In the genomic region with DNA sequence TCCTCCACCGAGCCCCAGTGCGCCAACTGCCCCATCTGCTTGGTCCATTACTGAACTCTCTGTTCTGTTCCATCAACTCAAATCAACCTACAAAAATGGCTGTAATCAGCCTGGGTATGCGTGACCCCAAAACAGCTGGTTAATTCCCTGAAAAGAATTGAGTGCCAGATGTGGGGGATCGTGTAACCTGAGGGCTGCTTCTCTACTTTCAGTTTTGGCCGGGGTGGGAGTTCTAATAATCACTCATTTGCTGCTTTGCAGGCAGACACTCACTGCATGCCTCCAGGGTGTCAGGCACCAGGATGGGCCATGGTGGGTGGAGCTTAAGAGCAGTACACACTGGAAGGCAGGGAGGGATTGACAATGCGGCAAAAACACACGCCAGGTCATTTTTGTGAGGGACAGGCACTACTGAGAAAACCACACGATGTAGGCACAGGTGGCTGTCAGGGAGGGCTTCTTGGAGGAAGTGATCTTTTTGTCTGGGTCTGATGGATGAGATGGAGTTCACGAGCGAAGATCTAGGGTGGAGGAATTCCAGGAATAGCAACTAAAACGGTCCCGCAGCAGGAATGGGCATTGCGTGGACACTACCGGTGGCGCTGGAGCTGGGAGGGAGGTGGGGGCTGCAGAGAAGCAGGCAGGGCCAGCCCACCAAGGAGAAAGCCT, we compare ENCODE assay signal across 15 cellular contexts. TPM values are rescaled to one million over a fixed set of nuclear protein-coding genes. Genes with fewer than 3 reads are reported as not detected.
DNase-seq lines count a peak whose midpoint lies in the region; ATAC-seq, FAIRE-seq and TF ChIP-seq lines count a peak whose summit lies in the region.
"Had no signal": no experiment of that assay in that cellular context is flagged by ENCODE, and none has a peak within 500 bp of the region (broad histone marks: within the 10 kb centered on the region; RNA-seq: fewer than 3 reads in every experiment).

No MANE protein-coding gene starts in this region.

- WGBS in K562 (ENCODE audit: insufficient coverage, low coverage, missing lambda C conversion rate): 26% methylated on average over 15 of the region's 15 CpGs
- WGBS in esophagus muscularis mucosa: 84% methylated on average over 14 of the region's 15 CpGs
- 91 to 95% methylated on average over 14 to 15 of the region's 15 CpGs for WGBS in thyroid gland, 2 donors

- POLR2A ChIA-PET in HCT116 (lab: Charles Lee) (no interaction called here), K562 (lab: Yijun Ruan, JAX) (interaction anchor here (0.6 kb wide), 1 partner anchor 42 kb away, joined by 3 read pairs; no protein-coding TSS in a partner anchor)

- peak overlapping the region; percentile 51 for H3K27ac Mint-ChIP-seq in neural progenitor cell

- H2AFZ ChIP-seq in HCT116 (ENCODE audit: low read depth, low read length, poor library complexity, severe bottlenecking): no peak overlapping the region
- no peak overlapping the region for H2AFZ ChIP-seq in MM.1S (ENCODE audit: low read length)
- H2AFZ ChIP-seq in K562 (ENCODE audit: low read depth, low read length): no peak overlapping the region
- H2AFZ ChIP-seq in neural progenitor cell (replicated peaks): no peak overlapping the region
- H2AFZ ChIP-seq: GM23248 had no signal

- RAD21 ChIA-PET in HCT116 (lab: Charles Lee; ENCODE audit: low non-redundant PET in 1 of 2, low total read pairs in 2 of 2, uncharacterized antibody in 2 of 2, unreplicated experiment in 2 of 2): no interaction called here

- peaks cover 10% of the 10 kb centered on the region for H3K9me3 Mint-ChIP-seq in neural progenitor cell

- peaks cover 9 to 36% of the 10 kb centered on the region in 2 experiments; a peak in 3 of 4 replicates for H3K4me1 ChIP-seq in HCT116 (ENCODE audit: control insufficient read depth in 1 of 2, insufficient read depth in 2 of 2, low read length in 2 of 2)
- H3K4me1 ChIP-seq in MM.1S (ENCODE audit: low read length): 0 out of 2 replicates have a peak, but pooled peaks cover 7% of the 10 kb centered on the region
- peaks cover 0 to 46% of the 10 kb centered on the region in 2 experiments; a peak in 2 of 5 replicates for H3K4me1 ChIP-seq in K562 (replicated peaks in 1 of 2; ENCODE audit: control insufficient read depth in 2 of 2, insufficient read depth in 2 of 2, low read length in 2 of 2)
- peaks cover 3% of the 10 kb centered on the region for H3K4me1 ChIP-seq in neural progenitor cell
- H3K4me1 ChIP-seq in esophagus muscularis mucosa: peaks cover 0 to 30% (median 10%) of the 10 kb centered on the region in 4 donors
- H3K4me1 ChIP-seq in thyroid gland: no peaks in the 10 kb centered on the region

- H3K4me2 ChIP-seq in HCT116 (ENCODE audit: low read length): no peak overlapping the region
- H3K4me2 ChIP-seq in MM.1S (ENCODE audit: low read depth, low read length): peak overlapping the region; percentile 21; the same call in 1 of the 2 replicates
- no peak overlapping the region for H3K4me2 ChIP-seq in K562 (ENCODE audit: insufficient read depth, low read length)
- H3K4me2 ChIP-seq in neural progenitor cell: no peak overlapping the region
- H3K4me2 ChIP-seq: BLaER1 had no signal

- no peaks in the 10 kb centered on the region for H3K9me2 ChIP-seq in HCT116 (ENCODE audit: insufficient read depth)
- no peaks in the 10 kb centered on the region for H3K9me2 ChIP-seq in MM.1S (replicated peaks; ENCODE audit: insufficient read depth, low read length)

- peak overlapping the region; percentile 36 for H3K4me3 Mint-ChIP-seq in neural progenitor cell
- H3K4me3 Mint-ChIP-seq: CD4-positive, CD25-positive, alpha-beta regulatory T cell had no signal

- H3K27me3 ChIP-seq in HCT116 (ENCODE audit: insufficient read depth, low read length): no peaks in the 10 kb centered on the region
- H3K27me3 ChIP-seq in MM.1S (replicated peaks; ENCODE audit: insufficient read depth, low read length): peaks cover 76% of the 10 kb centered on the region
- peaks cover 6 to 35% of the 10 kb centered on the region in 2 experiments; a peak in 3 of 5 replicates for H3K27me3 ChIP-seq in K562 (ENCODE audit: control insufficient read depth in 2 of 2, insufficient read depth in 2 of 2, low read length in 2 of 2)
- no peaks in the 10 kb centered on the region for H3K27me3 ChIP-seq in neural progenitor cell
- peaks cover 0 to 96% (median 16%) of the 10 kb centered on the region in 4 donors for H3K27me3 ChIP-seq in esophagus muscularis mucosa
- no peaks in the 10 kb centered on the region for H3K27me3 ChIP-seq in thyroid gland

- BruUV-seq in HCT116 (replicated peaks; lab: Mats Ljungman, UMichigan) (no TSS peak), K562 (replicated peaks; lab: Mats Ljungman, UMichigan) (no TSS peak)

- FAIRE-seq in K562 (lab: Jason Lieb, UNC): no peak
- FAIRE-seq: GM18507, H54 had no signal

- H3K4me3 ChIP-seq in HCT116 (replicated peaks in 1 of 2; ENCODE audit: low read depth in 1 of 2, low read length in 2 of 2) (no peak overlapping the region), MM.1S (ENCODE audit: low read length) (no peak overlapping the region), K562 (no peak overlapping the region), neural progenitor cell (no peak overlapping the region), esophagus muscularis mucosa (no peak overlapping the region), thyroid gland (replicated peaks in 1 of 3) (no peak overlapping the region)
- H3K4me3 ChIP-seq: BLaER1, GM23248 had no signal

- H3K4me1 Mint-ChIP-seq in neural progenitor cell: peaks cover 11% of the 10 kb centered on the region

- H3K9ac ChIP-seq in HCT116 (ENCODE audit: low read length): no peak overlapping the region
- no peak overlapping the region for H3K9ac ChIP-seq in MM.1S (ENCODE audit: low read length)
- H3K9ac ChIP-seq in K562 (ENCODE audit: insufficient read depth in 1 of 2, low read depth in 2 of 2, low read length in 2 of 2): no peak overlapping the region
- no peak overlapping the region for H3K9ac ChIP-seq in neural progenitor cell
- H3K9ac ChIP-seq: BLaER1, GM23248 had no signal

- no peak for TF ChIP-seq POLR2A in HCT116 (IDR thresholded peaks at IDR 0.05; ENCODE audit: borderline replicate concordance, extremely low read depth, insufficient read depth, insufficient read length)
- TF ChIP-seq POLR2A in K562 (conservative IDR thresholded peaks at IDR 0.05): no peak
- TF ChIP-seq POLR2A in esophagus muscularis mucosa (IDR thresholded peaks at IDR 0.05; ENCODE audit: low read depth): no peak
- TF ChIP-seq POLR2A in thyroid gland (IDR thresholded peaks at IDR 0.05): no peak

- no peaks in the 10 kb centered on the region for H3K9me3 ChIP-seq in HCT116 (ENCODE audit: control insufficient read depth in 1 of 2, insufficient read depth in 1 of 2, low read depth in 1 of 2, low read length in 2 of 2)
- no peaks in the 10 kb centered on the region for H3K9me3 ChIP-seq in MM.1S (replicated peaks; ENCODE audit: insufficient read depth, low read length)
- H3K9me3 ChIP-seq in K562 (replicated peaks; ENCODE audit: control insufficient read depth, insufficient read depth, low read depth, low read length): 0 out of 2 replicates have a peak, but pooled peaks cover 2% of the 10 kb centered on the region
- no peaks in the 10 kb centered on the region for H3K9me3 ChIP-seq in neural progenitor cell (ENCODE audit: low read depth)
- H3K9me3 ChIP-seq in esophagus muscularis mucosa: peaks cover 0 to 8% (median 3%) of the 10 kb centered on the region in 4 donors
- H3K9me3 ChIP-seq in thyroid gland: no peaks in the 10 kb centered on the region

- DNase-seq in HCT116 (ENCODE audit: low read depth, low spot score) (no peak), MM.1S (no peak), K562 (ENCODE audit: extremely low read depth in 1 of 4, low spot score in 3 of 4) (no peak), neural progenitor cell (ENCODE audit: low spot score) (no peak), esophagus muscularis mucosa (ENCODE audit: extremely low spot score) (no peak), thyroid gland (no peak), omental fat pad (ENCODE audit: low spot score) (no peak)
- DNase-seq: IMR-90 had no signal

- H3K79me2 ChIP-seq in HCT116 (ENCODE audit: insufficient read depth, low read length): no peaks in the 10 kb centered on the region
- H3K79me2 ChIP-seq in MM.1S (ENCODE audit: low read length): no peaks in the 10 kb centered on the region
- H3K79me2 ChIP-seq in K562 (ENCODE audit: control insufficient read depth, insufficient read depth, low read length): no peaks in the 10 kb centered on the region
- no peaks in the 10 kb centered on the region for H3K79me2 ChIP-seq in neural progenitor cell (ENCODE audit: low read depth)

- H4K20me1 ChIP-seq in HCT116 (ENCODE audit: insufficient read depth): no peaks in the 10 kb centered on the region
- no peaks in the 10 kb centered on the region for H4K20me1 ChIP-seq in MM.1S (ENCODE audit: insufficient read depth, low read length)
- H4K20me1 ChIP-seq in K562 (replicated peaks; ENCODE audit: control insufficient read depth, insufficient read depth, low read length): 0 out of 2 replicates have a peak, but pooled peaks cover 3% of the 10 kb centered on the region
- H4K20me1 ChIP-seq in neural progenitor cell (ENCODE audit: low read depth): no peaks in the 10 kb centered on the region

- no peak for TF ChIP-seq CTCF in HCT116 (IDR thresholded peaks at IDR 0.05 in 2 of 3, conservative IDR thresholded peaks at IDR 0.05 in 1 of 3; ENCODE audit: borderline replicate concordance in 1 of 3, insufficient read depth in 1 of 3, low read depth in 2 of 3, low read length in 2 of 3)
- no peak for TF ChIP-seq CTCF in MM.1S (IDR thresholded peaks at IDR 0.05; ENCODE audit: low read length)
- TF ChIP-seq CTCF in K562 (IDR thresholded peaks at IDR 0.05 in 2 of 3, conservative IDR thresholded peaks at IDR 0.05 in 1 of 3; ENCODE audit: insufficient read depth in 2 of 3, low read depth in 1 of 3, low read length in 3 of 3): no peak
- TF ChIP-seq CTCF in neural progenitor cell (IDR thresholded peaks at IDR 0.05): no peak
- no peak for TF ChIP-seq CTCF in esophagus muscularis mucosa (IDR thresholded peaks at IDR 0.05)
- TF ChIP-seq CTCF in thyroid gland (IDR thresholded peaks at IDR 0.05): no peak
- TF ChIP-seq CTCF in omental fat pad (IDR thresholded peaks at IDR 0.05): no peak

- ATAC-seq in HCT116: peak; percentile 27
- no peak for ATAC-seq in K562
- ATAC-seq in omental fat pad (ENCODE audit: low FRiP score): no peak

- intact Hi-C loops in HCT116 (cut with micrococcal nuclease) (no loop called here), K562 (cut with micrococcal nuclease) (no loop called here), esophagus muscularis mucosa (cut with DNase I) (no loop called here), thyroid gland (cut with DNase I) (no loop called here)

- peaks cover 6% of the 10 kb centered on the region for H3K27me3 Mint-ChIP-seq in neural progenitor cell (ENCODE audit: insufficient read depth, low read depth)
- H3K27me3 Mint-ChIP-seq: CD4-positive, CD25-positive, alpha-beta regulatory T cell had no signal

- H3K36me3 ChIP-seq in HCT116 (ENCODE audit: control insufficient read depth in 1 of 2, insufficient read depth in 2 of 2, low read length in 2 of 2) (no peaks in the 10 kb centered on the region), MM.1S (replicated peaks; ENCODE audit: insufficient read depth, low read length) (no peaks in the 10 kb centered on the region), K562 (ENCODE audit: control insufficient read depth, insufficient read depth, low read length) (no peaks in the 10 kb centered on the region), neural progenitor cell (no peaks in the 10 kb centered on the region), esophagus muscularis mucosa (no peaks in the 10 kb centered on the region), thyroid gland (no peaks in the 10 kb centered on the region)
- H3K36me3 ChIP-seq: BLaER1 had no signal

- TF ChIP-seq EP300 in K562 (IDR thresholded peaks at IDR 0.05; ENCODE audit: low read length) (no peak), esophagus muscularis mucosa (IDR thresholded peaks at IDR 0.05) (no peak)

- H3K27ac ChIP-seq in HCT116 (ENCODE audit: low read depth, low read length) (no peak overlapping the region; the same call in 1 of the 2 replicates), MM.1S (ENCODE audit: low read length) (no peak overlapping the region), K562 (ENCODE audit: extremely low read depth, low read depth, low read length) (no peak overlapping the region), neural progenitor cell (no peak overlapping the region), esophagus muscularis mucosa (replicated peaks in 1 of 4) (no peak overlapping the region), thyroid gland (no peak overlapping the region)
- H3K27ac ChIP-seq: BLaER1, GM23248 had no signal

- no peaks in the 10 kb centered on the region for H3K9me1 ChIP-seq in K562 (ENCODE audit: control insufficient read depth, insufficient read depth, low read length)

- in situ Hi-C loops in K562 (cut with MboI): no loop called here

- TF ChIP-seq RAD21 in HCT116 (IDR thresholded peaks at IDR 0.05; ENCODE audit: low read depth) (no peak), K562 (CRISPR knock-in tag; conservative IDR thresholded peaks at IDR 0.05 in 1 of 2, IDR thresholded peaks at IDR 0.05 in 1 of 2) (no peak)

- H3F3A ChIP-seq in MM.1S (ENCODE audit: insufficient read depth, low read length) (no peaks in the 10 kb centered on the region), neural progenitor cell (ENCODE audit: low read depth) (no peaks in the 10 kb centered on the region)

- CTCF ChIA-PET in HCT116 (lab: Charles Lee): interaction anchor here (0.7 to 1.1 kb wide), 2 partner anchors 15 to 16 kb away, joined by 3 to 5 read pairs; no protein-coding TSS in a partner anchor
- CTCF ChIA-PET in K562 (lab: Yijun Ruan, JAX; ENCODE audit: low intra/inter-chr PET ratio): no interaction called here

- H3K36me3 Mint-ChIP-seq in neural progenitor cell: no peaks in the 10 kb centered on the region
- H3K36me3 Mint-ChIP-seq: CD4-positive, CD25-positive, alpha-beta regulatory T cell had no signal

RNA-seq across cellular contexts. Expression of gene SSTR5, which starts 30.3 kb away (rescaled TPM):
- total RNA-seq in HCT116 (2021; ENCODE audit: unreplicated experiment): 7.2 TPM
- polyA plus RNA-seq in HCT116 (2012): 6.1 and 6.2 TPM in 2 replicates
- total RNA-seq in K562 (2011; cell fraction: chromatin; rRNA removed; ENCODE audit: low replicate concordance): not detected in 2 replicates
- not detected in 2 replicates for total RNA-seq in K562 (2011; cell fraction: nucleolus; rRNA removed)
- total RNA-seq in K562 (2011; cell fraction: nucleoplasm; rRNA removed): not detected in 2 replicates
- not detected in 2 replicates for total RNA-seq in K562 (2014; rRNA removed)
- total RNA-seq in K562 (2014; rRNA removed; fragmentation: Illumina TruSeq; extraction: Trizol): not detected in 2 replicates
- total RNA-seq in K562 (2015; rRNA removed; fragmentation: Illumina TruSeq; extraction: Trizol): not detected in 2 replicates
- not detected in 2 replicates for total RNA-seq in K562 (2021)
- not detected in 2 replicates for polyA plus RNA-seq in K562 (2011; rRNA removed)
- not detected in 2 replicates for polyA plus RNA-seq in K562 (2011; cell fraction: cytosol; rRNA removed)
- not detected in 2 replicates for polyA plus RNA-seq in K562 (2011; cell fraction: nucleus; rRNA removed)
- not detected in 2 replicates for polyA plus RNA-seq in K562 (2012)
- polyA plus RNA-seq in K562 (2014; fragmentation: Illumina TruSeq; extraction: Trizol): not detected in 2 replicates
- not detected for polyA plus RNA-seq in K562 (2014; fragmentation: Nextera tagmentation; extraction: Ambion mirVana)
- not detected in 2 replicates for polyA plus RNA-seq in K562 (2014; rRNA removed)
- not detected in 2 replicates for polyA minus RNA-seq in K562 (2011; rRNA and poly(A)+ RNA removed)
- polyA minus RNA-seq in K562 (2011; cell fraction: cytosol; rRNA and poly(A)+ RNA removed): not detected in 2 replicates
- polyA minus RNA-seq in K562 (2011; cell fraction: nucleus; rRNA and poly(A)+ RNA removed): not detected in 2 replicates
- total RNA-seq in neural progenitor cell (ENCODE audit: low replicate concordance): not detected in 2 replicates
- not detected for total RNA-seq in esophagus muscularis mucosa
- total RNA-seq in thyroid gland: not detected
- under 1 TPM in 1 of 4 donors, not detected in 3; 0.37 TPM for total RNA-seq in omental fat pad
- total RNA-seq: A673; CD4-positive, CD25-positive, alpha-beta regulatory T cell; Daoy; GM23248; IMR-90 had no signal
- polyA plus RNA-seq: CD4-positive, CD25-positive, alpha-beta regulatory T cell; GM23248; IMR-90 had no signal

RNA-seq across cellular contexts. Expression of gene C1QTNF8, which starts 53.8 kb away (rescaled TPM):
- 0.27 TPM for total RNA-seq in HCT116 (2021; ENCODE audit: unreplicated experiment)
- polyA plus RNA-seq in HCT116 (2012): 0.09 and 0.16 TPM in 2 replicates
- total RNA-seq in K562 (2011; cell fraction: chromatin; rRNA removed; ENCODE audit: low replicate concordance): not detected in 2 replicates
- not detected in 2 replicates for total RNA-seq in K562 (2011; cell fraction: nucleolus; rRNA removed)
- total RNA-seq in K562 (2011; cell fraction: nucleoplasm; rRNA removed): not detected in 2 replicates
- not detected in 2 replicates for total RNA-seq in K562 (2014; rRNA removed)
- not detected in 2 replicates for total RNA-seq in K562 (2014; rRNA removed; fragmentation: Illumina TruSeq; extraction: Trizol)
- total RNA-seq in K562 (2015; rRNA removed; fragmentation: Illumina TruSeq; extraction: Trizol): not detected in 2 replicates
- total RNA-seq in K562 (2021): not detected in 2 replicates
- not detected in 2 replicates for polyA plus RNA-seq in K562 (2011; rRNA removed)
- polyA plus RNA-seq in K562 (2011; cell fraction: cytosol; rRNA removed): not detected in 2 replicates
- polyA plus RNA-seq in K562 (2011; cell fraction: nucleus; rRNA removed): not detected in 2 replicates
- polyA plus RNA-seq in K562 (2012): not detected in 2 replicates
- polyA plus RNA-seq in K562 (2014; fragmentation: Illumina TruSeq; extraction: Trizol): not detected in 2 replicates
- not detected for polyA plus RNA-seq in K562 (2014; fragmentation: Nextera tagmentation; extraction: Ambion mirVana)
- polyA plus RNA-seq in K562 (2014; rRNA removed): not detected in 2 replicates
- polyA minus RNA-seq in K562 (2011; rRNA and poly(A)+ RNA removed): not detected in 2 replicates
- polyA minus RNA-seq in K562 (2011; cell fraction: cytosol; rRNA and poly(A)+ RNA removed): not detected in 2 replicates
- not detected in 2 replicates for polyA minus RNA-seq in K562 (2011; cell fraction: nucleus; rRNA and poly(A)+ RNA removed)
- not detected in 2 replicates for total RNA-seq in neural progenitor cell (ENCODE audit: low replicate concordance)
- not detected for total RNA-seq in esophagus muscularis mucosa
- not detected for total RNA-seq in thyroid gland
- total RNA-seq in omental fat pad: not detected
- total RNA-seq: A673; CD4-positive, CD25-positive, alpha-beta regulatory T cell; Daoy; GM23248; IMR-90 had no signal
- polyA plus RNA-seq: CD4-positive, CD25-positive, alpha-beta regulatory T cell; GM23248; IMR-90 had no signal
